Comparison of ENCODE assay signal across 25 cellular contexts in the genomic region with DNA sequence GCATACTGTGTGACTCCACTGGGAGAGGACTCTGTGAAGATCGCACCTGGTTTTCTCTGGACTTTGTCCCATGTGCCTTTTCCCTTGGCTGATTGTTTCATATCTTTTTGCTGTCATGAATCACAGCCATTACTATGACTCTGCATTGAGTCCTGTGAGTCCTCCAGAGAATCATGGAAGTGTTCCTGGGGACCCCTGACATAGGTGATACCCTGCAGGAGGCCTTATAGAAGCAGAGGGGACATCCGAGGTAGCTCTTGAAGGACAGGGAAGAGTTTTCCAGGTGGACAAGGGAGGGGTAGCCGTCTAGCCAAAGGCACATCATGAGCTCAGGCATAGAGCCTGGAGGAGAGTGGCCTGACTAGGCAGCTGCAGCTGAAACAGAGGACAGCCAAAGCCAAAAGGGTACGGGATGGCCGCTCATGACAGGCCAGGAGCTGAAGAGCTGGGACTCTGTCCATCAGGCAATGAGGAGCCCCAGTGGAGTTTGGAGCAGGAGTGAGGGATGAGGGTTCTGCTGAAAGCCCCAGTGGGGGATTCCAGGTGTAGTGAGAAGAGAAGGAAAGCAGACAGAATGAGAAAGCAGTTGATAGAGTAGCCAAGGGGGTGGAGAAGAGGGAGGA.
"Had no signal": no experiment of that assay in that cellular context is flagged by ENCODE, and none has a peak within 500 bp of the region (broad histone marks: within the 10 kb centered on the region; RNA-seq: fewer than 3 reads in every experiment).

No MANE protein-coding gene starts in this region.

- ATAC-seq: left colon, lower lobe of right lung, natural killer cell, pancreas, right lobe of liver, upper lobe of right lung had no signal

- FAIRE-seq: endometrium, frontal cortex, pancreas had no signal

- H3K9me3 Mint-ChIP-seq: immature natural killer cell, natural killer cell had no signal

- H3K36me3 ChIP-seq: left ventricle myocardium inferior, lower lobe of right lung, neutrophil, pancreas, right lobe of liver, thoracic aorta, tibial nerve, upper lobe of right lung, uterus had no signal

- H3K4me3 Mint-ChIP-seq: immature natural killer cell, natural killer cell had no signal

- H3K27ac ChIP-seq: coronary artery, left ventricle myocardium inferior, lower lobe of right lung, neutrophil, pancreas, right lobe of liver, thoracic aorta, tibial nerve, upper lobe of right lung, uterus had no signal

- H3K36me3 Mint-ChIP-seq: immature natural killer cell, natural killer cell had no signal

- H3K4me1 Mint-ChIP-seq: immature natural killer cell had no signal

- H3K9me3 ChIP-seq: lower lobe of right lung, neutrophil, pancreas, right lobe of liver, upper lobe of right lung, uterus had no signal

- H3K27ac Mint-ChIP-seq: immature natural killer cell, natural killer cell had no signal

- H3K27me3 ChIP-seq: right lobe of liver, tibial nerve, upper lobe of right lung, uterus had no signal

- DNase-seq: dermis blood vessel endothelial cell; effector memory CD4-positive, alpha-beta T cell; erythroblast; hypothalamus; immature natural killer cell; islet precursor cell; kidney glomerular epithelial cell; left colon; left ventricle myocardium inferior; lower lobe of right lung; natural killer cell; pancreas; retina; stimulated activated CD4-positive, alpha-beta T cell treated with anti-CD3 and anti-CD28 coated beads, Interleukin-4, amount 100 ng/mL, for 4 hours; stimulated activated naive CD4-positive, alpha-beta T cell; substantia nigra; uterus had no signal

- H3K4me1 ChIP-seq: left ventricle myocardium inferior, lower lobe of right lung, pancreas, right lobe of liver, tibial nerve, upper lobe of right lung, uterus had no signal

- H3K4me3 ChIP-seq: coronary artery, left ventricle myocardium inferior, lower lobe of right lung, pancreas, right lobe of liver, thoracic aorta, tibial nerve, upper lobe of right lung, uterus had no signal
